ENCODE assay signal across 18 cellular contexts in the genomic region with DNA sequence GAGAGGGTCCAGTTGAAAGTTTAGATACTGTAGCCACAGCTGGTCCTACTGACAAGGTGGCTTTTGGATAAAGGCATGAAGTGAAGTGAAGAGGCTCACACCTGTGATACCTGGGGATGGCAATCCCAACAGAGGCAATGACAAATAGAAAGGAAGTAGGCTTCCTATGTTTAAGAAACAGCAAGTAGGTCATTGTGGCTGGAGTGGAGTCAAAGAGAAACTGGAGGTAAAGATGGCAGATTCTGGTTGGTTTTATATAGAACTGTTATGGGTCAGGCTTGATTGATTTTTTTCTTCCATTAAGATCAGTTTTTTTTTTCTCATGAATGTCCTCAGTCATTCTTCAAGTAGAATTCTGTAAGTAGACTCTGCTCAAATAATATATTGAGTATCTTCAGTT.
"Had no signal": no experiment of that assay in that cellular context is flagged by ENCODE, and none has a peak within 500 bp of the region (broad histone marks: within the 10 kb centered on the region; RNA-seq: fewer than 3 reads in every experiment).

No MANE protein-coding gene starts in this region.

- H3K4me1 Mint-ChIP-seq: naive B cell; neural crest cell; stimulated activated memory B cell treated with anti-CD40 and anti-IgM and Interleukin-4, amounts not matched to agents 10 μg/mL and 1 μg/mL and 100 μg/mL, for 72 hours had no signal

- H3K27ac Mint-ChIP-seq: activated CD8-positive, alpha-beta T cell treated with anti-CD3 and anti-CD28 coated beads, Interleukin-2, amount 10 ng/mL, durations not matched to agents 7 days and 5 days; naive B cell; stimulated activated memory B cell treated with anti-CD40 and anti-IgM and Interleukin-4, amounts not matched to agents 10 μg/mL and 1 μg/mL and 100 μg/mL, for 72 hours had no signal

- H3K4me3 Mint-ChIP-seq: activated CD8-positive, alpha-beta T cell treated with anti-CD3 and anti-CD28 coated beads, Interleukin-2, amount 10 ng/mL, durations not matched to agents 7 days and 5 days; naive B cell; neural crest cell; stimulated activated memory B cell treated with anti-CD40 and anti-IgM and Interleukin-4, amounts not matched to agents 10 μg/mL and 1 μg/mL and 100 μg/mL, for 72 hours had no signal

- ATAC-seq: activated CD8-positive, alpha-beta T cell treated with anti-CD3 and anti-CD28 coated beads, Interleukin-2, amount 10 ng/mL, durations not matched to agents 7 days and 5 days; body of pancreas; lower lobe of right lung; sciatic nerve; stimulated activated memory B cell treated with anti-CD40 and anti-IgM and Interleukin-4, amounts not matched to agents 10 μg/mL and 1 μg/mL and 100 μg/mL, for 72 hours had no signal

- H3K27me3 Mint-ChIP-seq: stimulated activated memory B cell treated with anti-CD40 and anti-IgM and Interleukin-4, amounts not matched to agents 10 μg/mL and 1 μg/mL and 100 μg/mL, for 72 hours had no signal

- H3K36me3 Mint-ChIP-seq: naive B cell; stimulated activated memory B cell treated with anti-CD40 and anti-IgM and Interleukin-4, amounts not matched to agents 10 μg/mL and 1 μg/mL and 100 μg/mL, for 72 hours had no signal

- H3K9me3 Mint-ChIP-seq: neural crest cell; stimulated activated memory B cell treated with anti-CD40 and anti-IgM and Interleukin-4, amounts not matched to agents 10 μg/mL and 1 μg/mL and 100 μg/mL, for 72 hours had no signal

- DNase-seq: activated CD4-positive, alpha-beta T cell treated with anti-CD3 and anti-CD28 coated beads for 1 hour; activated CD4-positive, alpha-beta T cell treated with anti-CD3 and anti-CD28 coated beads, Interleukin-2, amount 50 U/mL, for 1 hour; activated CD8-positive, alpha-beta T cell treated with anti-CD3 and anti-CD28 coated beads, Interleukin-2, amount 10 ng/mL, durations not matched to agents 7 days and 5 days; activated naive CD4-positive, alpha-beta T cell treated with Interleukin-2 at 50 U/mL for 16 hours; activated T-cell treated with anti-CD3 and anti-CD28 coated beads, Interleukin-2, amount 50 U/mL, for 1 hour; anterior cingulate cortex; body of pancreas; lower lobe of right lung; naive B cell; posterior cingulate gyrus; small intestine; stimulated activated CD4-positive, alpha-beta T cell treated with anti-CD3 and anti-CD28 coated beads, Interleukin-2, amount 100 ng/mL, for 24 hours; testis; trophoblast cell; uterus had no signal
